ENCODE assay signal across 21 cellular contexts in the genomic region with DNA sequence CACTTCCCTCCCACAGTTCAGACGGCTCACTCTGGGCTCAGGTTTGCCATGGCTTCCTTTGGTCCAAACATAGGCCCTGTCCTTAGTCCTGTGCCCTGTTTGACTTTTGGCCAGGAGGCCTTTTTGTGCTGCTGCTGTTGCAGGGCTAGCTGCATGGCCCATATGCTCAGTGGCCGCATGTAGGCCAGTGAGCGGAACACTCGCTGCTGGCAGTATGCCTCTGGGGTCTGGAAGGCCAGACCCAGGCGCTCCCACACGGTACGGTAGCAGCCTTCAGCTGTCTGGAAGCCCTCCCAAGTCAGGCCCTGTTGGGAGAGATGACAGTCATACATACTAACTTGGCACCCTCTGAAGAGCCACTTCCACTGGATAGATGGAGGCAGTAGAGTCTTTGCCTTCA. TPM values are rescaled to one million over a fixed set of nuclear protein-coding genes. Genes with fewer than 3 reads are reported as not detected.
"Had no signal": no experiment of that assay in that cellular context is flagged by ENCODE, and none has a peak within 500 bp of the region (broad histone marks: within the 10 kb centered on the region; RNA-seq: fewer than 3 reads in every experiment).

No MANE protein-coding gene starts in this region.

- H3K27ac Mint-ChIP-seq: activated CD8-positive, alpha-beta T cell treated with anti-CD3 and anti-CD28 coated beads for 36 hours; activated naive CD8-positive, alpha-beta T cell treated with anti-CD3 and anti-CD28 coated beads, Interleukin-2, amount 50 U/mL, for 24 hours; activated T-helper 17 cell treated with anti-CD3 and anti-CD28 coated beads, Interleukin-2, amount 50 U/mL, for 72 hours had no signal

- H3K4me3 ChIP-seq: coronary artery, pancreas, right lobe of liver had no signal

- ATAC-seq: activated CD8-positive, alpha-beta T cell treated with anti-CD3 and anti-CD28 coated beads for 36 hours; activated naive CD8-positive, alpha-beta T cell treated with anti-CD3 and anti-CD28 coated beads, Interleukin-2, amount 50 U/mL, for 24 hours; activated T-helper 17 cell treated with anti-CD3 and anti-CD28 coated beads, Interleukin-2, amount 50 U/mL, for 72 hours; esophagus mucosa; naive thymus-derived CD8-positive, alpha-beta T cell; pancreas; right lobe of liver; stimulated activated effector memory CD8-positive, alpha-beta T cell treated with anti-CD3 and anti-CD28 coated beads, Interleukin-12 subunit alpha, Interleukin-12 subunit beta, amount 100 ng/mL, for 72 hours had no signal

- H3K9me3 Mint-ChIP-seq: activated CD8-positive, alpha-beta T cell treated with anti-CD3 and anti-CD28 coated beads for 36 hours; activated naive CD8-positive, alpha-beta T cell treated with anti-CD3 and anti-CD28 coated beads, Interleukin-2, amount 50 U/mL, for 24 hours; activated T-helper 17 cell treated with anti-CD3 and anti-CD28 coated beads, Interleukin-2, amount 50 U/mL, for 72 hours; central memory CD8-positive, alpha-beta T cell; naive thymus-derived CD8-positive, alpha-beta T cell; stimulated activated effector memory CD8-positive, alpha-beta T cell treated with anti-CD3 and anti-CD28 coated beads, Interleukin-12 subunit alpha, Interleukin-12 subunit beta, amount 100 ng/mL, for 72 hours had no signal

- H3K27me3 Mint-ChIP-seq: activated CD8-positive, alpha-beta T cell treated with anti-CD3 and anti-CD28 coated beads for 36 hours; activated naive CD8-positive, alpha-beta T cell treated with anti-CD3 and anti-CD28 coated beads, Interleukin-2, amount 50 U/mL, for 24 hours; activated T-helper 17 cell treated with anti-CD3 and anti-CD28 coated beads, Interleukin-2, amount 50 U/mL, for 72 hours; central memory CD8-positive, alpha-beta T cell; naive thymus-derived CD8-positive, alpha-beta T cell had no signal

- H3K27me3 ChIP-seq: brain microvascular endothelial cell, pancreas, right lobe of liver had no signal

- H3K4me3 Mint-ChIP-seq: activated CD8-positive, alpha-beta T cell treated with anti-CD3 and anti-CD28 coated beads for 36 hours; activated naive CD8-positive, alpha-beta T cell treated with anti-CD3 and anti-CD28 coated beads, Interleukin-2, amount 50 U/mL, for 24 hours; activated T-helper 17 cell treated with anti-CD3 and anti-CD28 coated beads, Interleukin-2, amount 50 U/mL, for 72 hours; central memory CD8-positive, alpha-beta T cell; naive thymus-derived CD8-positive, alpha-beta T cell; stimulated activated effector memory CD8-positive, alpha-beta T cell treated with anti-CD3 and anti-CD28 coated beads, Interleukin-12 subunit alpha, Interleukin-12 subunit beta, amount 100 ng/mL, for 72 hours had no signal

- H3K9me3 ChIP-seq: pancreas, right lobe of liver had no signal

- H3K27ac ChIP-seq: pancreas, right lobe of liver had no signal

- FAIRE-seq: endometrium, pancreas had no signal

- DNase-seq: activated CD4-positive, alpha-beta T cell treated with anti-CD3 and anti-CD28 coated beads for 48 hours; activated CD4-positive, CD25-positive, alpha-beta regulatory T cell; activated CD8-positive, alpha-beta T cell treated with anti-CD3 and anti-CD28 coated beads for 36 hours; activated naive CD4-positive, alpha-beta T cell treated with Interleukin-2 at 50 U/mL for 16 hours; activated naive CD8-positive, alpha-beta T cell treated with anti-CD3 and anti-CD28 coated beads, Interleukin-2, amount 50 U/mL, for 24 hours; activated T-cell treated with anti-CD3 and anti-CD28 coated beads, Interleukin-2, amount 50 U/mL, for 1 hour; anterior cingulate cortex; brain microvascular endothelial cell; right lobe of liver; stimulated activated CD4-positive, alpha-beta T cell treated with anti-CD3 and anti-CD28 coated beads, Interleukin-4, amount 100 ng/mL, for 24 hours; T-helper 1 cell; T-helper 9 cell had no signal

RNA-seq across cellular contexts. Expression of a gene that starts 16.9 kb away (rescaled TPM):
- total RNA-seq: activated T-helper 17 cell treated with anti-CD3 and anti-CD28 coated beads, Interleukin-2, amount 50 U/mL, for 72 hours; esophagus mucosa; mesenteric fat pad; right lobe of liver had no signal
